Comparison of ENCODE assay signal across 30 cellular contexts in genomic region chr4:23921993-23922392, GRCh38. TPM values are rescaled to one million over a fixed set of nuclear protein-coding genes. Genes with fewer than 3 reads are reported as not detected.
"Had no signal": no experiment of that assay in that cellular context is flagged by ENCODE, and none has a peak within 500 bp of the region (broad histone marks: within the 10 kb centered on the region; RNA-seq: fewer than 3 reads in every experiment).

No MANE protein-coding gene starts in this region.

- H3K27me3 ChIP-seq: body of pancreas, dorsolateral prefrontal cortex, gastrocnemius medialis, sigmoid colon, thyroid gland, upper lobe of left lung, vagina had no signal

- H3K36me3 ChIP-seq: gastrocnemius medialis, sigmoid colon, thyroid gland, upper lobe of left lung, vagina had no signal

- H3K9me3 ChIP-seq: body of pancreas, gastrocnemius medialis, sigmoid colon, thyroid gland, upper lobe of left lung, vagina had no signal

- DNase-seq: activated CD4-positive, alpha-beta T cell treated with anti-CD3 and anti-CD28 coated beads for 36 hours; activated CD4-positive, CD25-positive, alpha-beta regulatory T cell; activated CD8-positive, alpha-beta memory T cell treated with anti-CD3 and anti-CD28 coated beads, Interleukin-2, amount 10 ng/mL, durations not matched to agents 7 days and 5 days; activated CD8-positive, alpha-beta T cell treated with anti-CD3 and anti-CD28 coated beads, Interleukin-2, amount 10 ng/mL, durations not matched to agents 7 days and 5 days; activated naive CD8-positive, alpha-beta T cell treated with anti-CD3 and anti-CD28 coated beads, Interleukin-2, amount 50 U/mL, for 24 hours; activated T-cell treated with anti-CD3 and anti-CD28 coated beads, Interleukin-2, amount 50 U/mL, for 48 hours; amygdala; body of pancreas; cerebellar nuclear complex; dorsolateral prefrontal cortex; effector memory CD8-positive, alpha-beta T cell; erythroblast; gastrocnemius medialis; hippocampal formation; left ventricle myocardium superior; natural killer cell; retina; sigmoid colon; stimulated activated CD4-positive, alpha-beta T cell treated with anti-CD3 and anti-CD28 coated beads, Interleukin-1b, Interleukin-23, amount 100 ng/mL, for 48 hours; stimulated activated CD4-positive, alpha-beta T cell treated with anti-CD3 and anti-CD28 coated beads, Interleukin-4, amount 100 ng/mL, for 4 hours; stimulated activated CD8-positive, alpha-beta memory T cell treated with anti-CD3 and anti-CD28 coated beads, Interleukin-4, amount 100 ng/mL, for 48 hours; stimulated activated naive CD8-positive, alpha-beta T cell treated with anti-CD3 and anti-CD28 coated beads, Interleukin-15, amount 100 ng/mL, for 72 hours; thyroid gland; upper lobe of left lung had no signal

- H3K4me3 ChIP-seq: body of pancreas, coronary artery, dorsolateral prefrontal cortex, gastrocnemius medialis, sigmoid colon, smooth muscle cell, thyroid gland, upper lobe of left lung, vagina had no signal

- H3K4me1 ChIP-seq: body of pancreas, sigmoid colon, upper lobe of left lung, vagina had no signal

- ATAC-seq: activated CD4-positive, alpha-beta T cell treated with anti-CD3 and anti-CD28 coated beads for 36 hours; activated CD8-positive, alpha-beta memory T cell treated with anti-CD3 and anti-CD28 coated beads, Interleukin-2, amount 10 ng/mL, durations not matched to agents 7 days and 5 days; activated CD8-positive, alpha-beta T cell treated with anti-CD3 and anti-CD28 coated beads, Interleukin-2, amount 10 ng/mL, durations not matched to agents 7 days and 5 days; activated naive CD8-positive, alpha-beta T cell treated with anti-CD3 and anti-CD28 coated beads, Interleukin-2, amount 50 U/mL, for 24 hours; body of pancreas; effector memory CD8-positive, alpha-beta T cell; gastrocnemius medialis; left ventricle myocardium superior; natural killer cell; stimulated activated memory B cell treated with anti-CD40 and anti-IgM and Interleukin-4, amounts not matched to agents 10 μg/mL and 1 μg/mL and 100 μg/mL, for 72 hours; stimulated activated naive CD8-positive, alpha-beta T cell treated with anti-CD3 and anti-CD28 coated beads, Interleukin-15, amount 100 ng/mL, for 72 hours had no signal

RNA-seq across cellular contexts. Expression of gene PPARGC1A, which starts 32.1 kb away (rescaled TPM):
- total RNA-seq: activated CD4-positive, alpha-beta T cell treated with anti-CD3 and anti-CD28 coated beads for 36 hours; activated CD8-positive, alpha-beta memory T cell treated with anti-CD3 and anti-CD28 coated beads, Interleukin-2, amount 10 ng/mL, durations not matched to agents 7 days and 5 days; activated CD8-positive, alpha-beta T cell treated with anti-CD3 and anti-CD28 coated beads, Interleukin-2, amount 10 ng/mL, durations not matched to agents 7 days and 5 days; activated T-helper 2 cell treated with anti-CD3 and anti-CD28 coated beads, Interferon-gamma antibody, Interleukin-2, Interleukin-4, amounts not matched to agents 10 μg/mL and 5 μg/mL and 100 μg/mL, durations not matched to agents 14 hours and 24 hours and 36 hours; natural killer cell; T-helper 1 cell treated with Interleukin-12 subunit alpha and Interleukin-12 subunit beta and Interleukin-4 antibody, amounts not matched to agents 30 ng/mL and 1 ng/mL, for 36 hours had no signal
